In the genomic region with DNA sequence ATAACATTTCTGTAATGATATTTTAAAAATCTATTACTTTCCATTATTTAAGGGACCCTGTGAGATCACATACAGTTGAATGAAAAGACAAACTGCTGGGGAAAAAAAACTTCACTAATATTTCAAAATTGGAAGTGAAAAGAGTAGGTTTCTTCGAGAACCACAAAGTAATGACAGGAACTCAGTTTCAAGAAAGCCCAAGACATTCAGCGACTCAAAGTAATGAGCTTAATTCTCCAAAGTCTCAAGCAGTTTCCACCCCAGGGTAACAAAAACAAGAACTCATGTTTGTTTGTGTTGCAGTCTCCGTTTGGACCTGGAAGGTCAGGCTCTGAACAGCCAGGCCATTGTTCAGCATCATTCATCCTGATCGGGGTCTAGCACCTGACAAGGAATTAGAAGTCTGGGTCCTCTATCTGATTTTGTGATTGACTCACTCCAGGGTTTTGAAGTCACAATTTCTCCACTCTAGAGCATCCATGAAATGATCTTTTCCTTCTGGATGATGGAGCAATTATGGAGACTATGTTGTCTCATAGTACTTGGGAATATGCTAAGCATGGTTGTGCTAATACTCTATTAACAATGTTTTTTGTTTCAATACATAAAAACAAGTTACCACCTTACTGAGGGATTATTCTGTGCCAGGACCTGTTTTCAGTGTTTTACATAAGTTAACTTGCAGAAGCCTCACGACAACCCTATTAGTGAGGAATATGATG, we compare ENCODE assay signal across 19 cellular contexts.
"Had no signal": no experiment of that assay in that cellular context is flagged by ENCODE, and none has a peak within 500 bp of the region (broad histone marks: within the 10 kb centered on the region; RNA-seq: fewer than 3 reads in every experiment).

No MANE protein-coding gene starts in this region.

- ATAC-seq: activated CD4-positive, CD25-positive, alpha-beta regulatory T cell treated with anti-CD3 and anti-CD28 coated beads, Interleukin-2, amount 50 U/mL, for 24 hours; activated CD8-positive, alpha-beta T cell treated with anti-CD3 and anti-CD28 coated beads for 36 hours; PC-3 had no signal

- FAIRE-seq: RCC 7860 had no signal

- H3K36me3 ChIP-seq: breast epithelium, MG63 had no signal

- H3K27ac ChIP-seq: breast epithelium had no signal

- H3K4me1 ChIP-seq: breast epithelium had no signal

- DNase-seq: activated CD4-positive, alpha-beta T cell treated with anti-CD3 and anti-CD28 coated beads for 4 hours; activated CD8-positive, alpha-beta memory T cell treated with anti-CD3 and anti-CD28 coated beads, Interleukin-2, amount 50 U/mL, for 4 hours; activated CD8-positive, alpha-beta T cell treated with anti-CD3 and anti-CD28 coated beads for 36 hours; aorta; caudate nucleus; MG63; NCI-H1105; NCI-H1436; NCI-H1694 treated with DMSO at 0.1 percent for 48 hours; NCI-H2029 treated with DMSO at 0.1 percent for 48 hours; NCI-H345; NCI-H510A; NCI-H526 treated with DMSO at 0.1 percent for 48 hours; NK-92 treated with Interleukin-12 subunit alpha and Interleukin-12 subunit beta, amount 100 ng/mL, for 24 hours; PC-3; SHP77 treated with DMSO at 0.1 percent for 48 hours had no signal

- H3K4me3 ChIP-seq: breast epithelium, MG63 had no signal

- H3K9me3 ChIP-seq: breast epithelium, MG63 had no signal

- H3K27me3 ChIP-seq: MG63 had no signal
